Comparison of ENCODE assay signal across 10 cellular contexts in genomic region chr12:111413442-111414086, GRCh38. TPM values are rescaled to one million over a fixed set of nuclear protein-coding genes. Genes with fewer than 3 reads are reported as not detected.
DNase-seq lines count a peak whose midpoint lies in the region; ATAC-seq, FAIRE-seq and TF ChIP-seq lines count a peak whose summit lies in the region.
"Had no signal": no experiment of that assay in that cellular context is flagged by ENCODE, and none has a peak within 500 bp of the region (broad histone marks: within the 10 kb centered on the region; RNA-seq: fewer than 3 reads in every experiment).

No MANE protein-coding gene starts in this region.

- WGBS in HUES64: 65% methylated on average over 12 of the region's 12 CpGs
- 54% methylated on average over 11 of the region's 12 CpGs for WGBS in K562 (ENCODE audit: insufficient coverage, low coverage, missing lambda C conversion rate)

- TF ChIP-seq CTCF in K562 (IDR thresholded peaks at IDR 0.05 in 2 of 3, conservative IDR thresholded peaks at IDR 0.05 in 1 of 3; ENCODE audit: insufficient read depth in 2 of 3, low read depth in 1 of 3, low read length in 3 of 3): no peak
- TF ChIP-seq CTCF in lower lobe of right lung (IDR thresholded peaks at IDR 0.05): no peak

- intact Hi-C loops in K562 (cut with micrococcal nuclease): no loop called here
- intact Hi-C loops in lower lobe of right lung (cut with DNase I): no loop called here

- peaks cover 18% of the 10 kb centered on the region for H3K9me1 ChIP-seq in K562 (ENCODE audit: control insufficient read depth, insufficient read depth, low read length)

- CTCF ChIA-PET in K562 (lab: Yijun Ruan, JAX; ENCODE audit: low intra/inter-chr PET ratio): no interaction called here

- H3K27ac ChIP-seq in BLaER1: no peak overlapping the region; the same call in 1 of the 2 replicates
- peak overlapping the region; percentile 1; the same call in 1 of the 2 replicates for H3K27ac ChIP-seq in HUES64 (ENCODE audit: low read depth, low read length)
- H3K27ac ChIP-seq in K562 (ENCODE audit: extremely low read depth, low read depth, low read length): peak overlapping the region; percentile 92
- no peak overlapping the region for H3K27ac ChIP-seq in lower lobe of right lung

- ATAC-seq in K562 (no peak), lower lobe of right lung (no peak), HG03460 (IDR thresholded peaks at IDR 0.05; ENCODE audit: unreplicated experiment) (no peak)

- H3K79me2 ChIP-seq in K562 (ENCODE audit: control insufficient read depth, insufficient read depth, low read length): peaks cover 97% of the 10 kb centered on the region

- peaks cover 99% of the 10 kb centered on the region for H4K20me1 ChIP-seq in BLaER1
- peaks cover 58% of the 10 kb centered on the region for H4K20me1 ChIP-seq in K562 (replicated peaks; ENCODE audit: control insufficient read depth, insufficient read depth, low read length)

- DNase-seq in K562 (ENCODE audit: extremely low read depth in 1 of 4, low spot score in 3 of 4) (peak in 1 of 4 experiments; percentile 74), lower lobe of right lung (peak; percentile 51), OCI-M1 (lab: John Stamatoyannopoulos, UW) (no peak), islet precursor cell (no peak)
- no peak for DNase-seq in activated CD8-positive, alpha-beta memory T cell treated with anti-CD3 and anti-CD28 coated beads, Interleukin-2, amount 50 U/mL, for 4 hours
- DNase-seq: effector CD8-positive, alpha-beta T cell had no signal

- no peak overlapping the region for H3K4me3 ChIP-seq in BLaER1
- H3K4me3 ChIP-seq in HUES64 (ENCODE audit: low read length): no peak overlapping the region
- H3K4me3 ChIP-seq in K562: no peak overlapping the region
- H3K4me3 ChIP-seq in lower lobe of right lung: no peak overlapping the region
- H3K4me3 ChIP-seq: skin epidermis had no signal

- no peaks in the 10 kb centered on the region for H3K9me3 ChIP-seq in BLaER1
- H3K9me3 ChIP-seq in HUES64 (ENCODE audit: insufficient read depth, low read depth, low read length): no peaks in the 10 kb centered on the region
- H3K9me3 ChIP-seq in K562 (replicated peaks; ENCODE audit: control insufficient read depth, insufficient read depth, low read depth, low read length): no peaks in the 10 kb centered on the region
- H3K9me3 ChIP-seq in lower lobe of right lung: no peaks in the 10 kb centered on the region

- BruUV-seq in K562 (replicated peaks; lab: Mats Ljungman, UMichigan): no TSS peak

- H3K36me3 ChIP-seq in BLaER1: peaks cover 39% of the 10 kb centered on the region
- H3K36me3 ChIP-seq in HUES64 (ENCODE audit: insufficient read depth, low read length): no peaks in the 10 kb centered on the region; the same call in 1 of the 2 replicates
- peaks cover 76% of the 10 kb centered on the region for H3K36me3 ChIP-seq in K562 (ENCODE audit: control insufficient read depth, insufficient read depth, low read length)
- peaks cover 10% of the 10 kb centered on the region for H3K36me3 ChIP-seq in lower lobe of right lung

- POLR2A ChIA-PET in K562 (lab: Yijun Ruan, JAX): interaction anchor here (0.6 to 4.0 kb wide), 10 partner anchors 9 to 488 kb away, joined by 3 to 24 read pairs (median 3); no protein-coding TSS in a partner anchor

- H3K4me1 ChIP-seq in BLaER1 (peaks cover 68% of the 10 kb centered on the region), HUES64 (ENCODE audit: insufficient read depth, low read length) (peaks cover 42% of the 10 kb centered on the region), K562 (replicated peaks in 1 of 2; ENCODE audit: control insufficient read depth in 2 of 2, insufficient read depth in 2 of 2, low read length in 2 of 2) (peaks cover 54 to 56% of the 10 kb centered on the region in 2 experiments), lower lobe of right lung (peaks cover 56% of the 10 kb centered on the region)

- no peak overlapping the region for H3K9ac ChIP-seq in BLaER1
- 0 out of 2 replicates have a peak overlapping the region, but pooled peaks have one; percentile 5 for H3K9ac ChIP-seq in HUES64 (ENCODE audit: low read depth, low read length)
- H3K9ac ChIP-seq in K562 (ENCODE audit: insufficient read depth in 1 of 2, low read depth in 2 of 2, low read length in 2 of 2): peak overlapping the region in 1 of 2 experiments; percentile 82; a peak in 2 of 4 replicates

- no peak overlapping the region for H2AFZ ChIP-seq in K562 (ENCODE audit: low read depth, low read length)

- H3K4me2 ChIP-seq in BLaER1 (peak overlapping the region; percentile 98), K562 (ENCODE audit: insufficient read depth, low read length) (peak overlapping the region; percentile 27)

- peak; percentile 62; the same call in 1 of the 2 replicates for TF ChIP-seq EP300 in K562 (IDR thresholded peaks at IDR 0.05; ENCODE audit: low read length)

- in situ Hi-C loops in K562 (cut with MboI): no loop called here

- no peak for TF ChIP-seq RAD21 in K562 (CRISPR knock-in tag; conservative IDR thresholded peaks at IDR 0.05 in 1 of 2, IDR thresholded peaks at IDR 0.05 in 1 of 2)

- FAIRE-seq in K562 (lab: Jason Lieb, UNC): peak; percentile 74

- TF ChIP-seq POLR2A in K562 (conservative IDR thresholded peaks at IDR 0.05): no peak

- H3K27me3 ChIP-seq in BLaER1 (no peaks in the 10 kb centered on the region), HUES64 (ENCODE audit: insufficient read depth, low read length) (no peaks in the 10 kb centered on the region), K562 (ENCODE audit: control insufficient read depth in 2 of 2, insufficient read depth in 2 of 2, low read length in 2 of 2) (no peaks in the 10 kb centered on the region), lower lobe of right lung (ENCODE audit: low read depth) (no peaks in the 10 kb centered on the region)

TF ChIP-seq in K562, 482 proteins besides CTCF, POLR2A, EP300 and RAD21 (continues in another document):
- no peak for TF ChIP-seq IRF2 (CRISPR knock-in tag; IDR thresholded peaks at IDR 0.05)
- TF ChIP-seq, protein P1, sequence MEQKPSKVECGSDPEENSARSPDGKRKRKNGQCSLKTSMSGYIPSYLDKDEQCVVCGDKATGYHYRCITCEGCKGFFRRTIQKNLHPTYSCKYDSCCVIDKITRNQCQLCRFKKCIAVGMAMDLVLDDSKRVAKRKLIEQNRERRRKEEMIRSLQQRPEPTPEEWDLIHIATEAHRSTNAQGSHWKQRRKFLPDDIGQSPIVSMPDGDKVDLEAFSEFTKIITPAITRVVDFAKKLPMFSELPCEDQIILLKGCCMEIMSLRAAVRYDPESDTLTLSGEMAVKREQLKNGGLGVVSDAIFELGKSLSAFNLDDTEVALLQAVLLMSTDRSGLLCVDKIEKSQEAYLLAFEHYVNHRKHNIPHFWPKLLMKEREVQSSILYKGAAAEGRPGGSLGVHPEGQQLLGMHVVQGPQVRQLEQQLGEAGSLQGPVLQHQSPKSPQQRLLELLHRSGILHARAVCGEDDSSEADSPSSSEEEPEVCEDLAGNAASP (IDR thresholded peaks at IDR 0.05): no peak
- no peak for TF ChIP-seq ZSCAN32 (CRISPR knock-in tag; IDR thresholded peaks at IDR 0.05)
- TF ChIP-seq POLR2G (IDR thresholded peaks at IDR 0.05; ENCODE audit: low read depth, low read length): no peak
- TF ChIP-seq SMARCE1 (IDR thresholded peaks at IDR 0.05): peak; percentile 48; the same call in 1 of the 2 replicates
- no peak for TF ChIP-seq ZNF445 (CRISPR knock-in tag; IDR thresholded peaks at IDR 0.05; ENCODE audit: low read depth)
- peak; percentile 9 for TF ChIP-seq FOS (IDR thresholded peaks at IDR 0.05; ENCODE audit: extremely low read depth, insufficient read length)
- no peak for TF ChIP-seq PHF20 (IDR thresholded peaks at IDR 0.05; ENCODE audit: partially characterized antibody)

RNA-seq across cellular contexts. Expression of gene SH2B3, which starts 7.8 kb away (rescaled TPM):
- 14.8 TPM for polyA plus RNA-seq in HUES64 (2013, experiment 1 of 2)
- polyA plus RNA-seq in HUES64 (2013, experiment 2 of 2): 16.4 TPM
- total RNA-seq in K562 (2011; cell fraction: chromatin; rRNA removed; ENCODE audit: low replicate concordance): 50.2 and 69.6 TPM in 2 replicates
- total RNA-seq in K562 (2011; cell fraction: nucleolus; rRNA removed): 38.4 and 40.4 TPM in 2 replicates
- 52.1 and 86.9 TPM in 2 replicates for total RNA-seq in K562 (2011; cell fraction: nucleoplasm; rRNA removed)
- total RNA-seq in K562 (2014; rRNA removed): 46.7 and 52.0 TPM in 2 replicates
- total RNA-seq in K562 (2014; rRNA removed; fragmentation: Illumina TruSeq; extraction: Trizol): 37.4 and 46.7 TPM in 2 replicates
- 22.9 and 23.4 TPM in 2 replicates for total RNA-seq in K562 (2015; rRNA removed; fragmentation: Illumina TruSeq; extraction: Trizol)
- 63.8 and 75.3 TPM in 2 replicates for total RNA-seq in K562 (2021)
- 28.2 and 32.5 TPM in 2 replicates for polyA plus RNA-seq in K562 (2011; rRNA removed)
- 33.3 and 57.9 TPM in 2 replicates for polyA plus RNA-seq in K562 (2011; cell fraction: cytosol; rRNA removed)
- 25.5 and 39.5 TPM in 2 replicates for polyA plus RNA-seq in K562 (2011; cell fraction: nucleus; rRNA removed)
- polyA plus RNA-seq in K562 (2012): 29.2 and 33.2 TPM in 2 replicates
- polyA plus RNA-seq in K562 (2014; fragmentation: Illumina TruSeq; extraction: Trizol): 59.9 and 64.4 TPM in 2 replicates
- polyA plus RNA-seq in K562 (2014; fragmentation: Nextera tagmentation; extraction: Ambion mirVana): 10 to 100 TPM; 10.8 to 14.3 TPM
- 38.6 and 41.3 TPM in 2 replicates for polyA plus RNA-seq in K562 (2014; rRNA removed)
- polyA minus RNA-seq in K562 (2011; rRNA and poly(A)+ RNA removed): 22.2 and 28.8 TPM in 2 replicates
- 40.8 and 46.0 TPM in 2 replicates for polyA minus RNA-seq in K562 (2011; cell fraction: cytosol; rRNA and poly(A)+ RNA removed)
- polyA minus RNA-seq in K562 (2011; cell fraction: nucleus; rRNA and poly(A)+ RNA removed): 10.2 and 14.4 TPM in 2 replicates
- 49.5 TPM for total RNA-seq in lower lobe of right lung

RNA-seq across cellular contexts. Expression of gene PHETA1, which starts 44.7 kb away (rescaled TPM):
- polyA plus RNA-seq in HUES64 (2013, experiment 1 of 2): 6.7 TPM
- polyA plus RNA-seq in HUES64 (2013, experiment 2 of 2): 9.0 TPM
- 4.2 and 14.8 TPM in 2 replicates for total RNA-seq in K562 (2011; cell fraction: chromatin; rRNA removed; ENCODE audit: low replicate concordance)
- 14.1 and 15.7 TPM in 2 replicates for total RNA-seq in K562 (2011; cell fraction: nucleolus; rRNA removed)
- total RNA-seq in K562 (2011; cell fraction: nucleoplasm; rRNA removed): 6.2 and 8.2 TPM in 2 replicates
- total RNA-seq in K562 (2014; rRNA removed): 6.2 and 8.0 TPM in 2 replicates
- 1.3 and 1.5 TPM in 2 replicates for total RNA-seq in K562 (2014; rRNA removed; fragmentation: Illumina TruSeq; extraction: Trizol)
- total RNA-seq in K562 (2015; rRNA removed; fragmentation: Illumina TruSeq; extraction: Trizol): 3.0 and 3.5 TPM in 2 replicates
- 8.9 and 12.4 TPM in 2 replicates for total RNA-seq in K562 (2021)
- 2.2 and 2.5 TPM in 2 replicates for polyA plus RNA-seq in K562 (2011; rRNA removed)
- 2.8 and 8.2 TPM in 2 replicates for polyA plus RNA-seq in K562 (2011; cell fraction: cytosol; rRNA removed)
- 6.7 and 12.1 TPM in 2 replicates for polyA plus RNA-seq in K562 (2011; cell fraction: nucleus; rRNA removed)
- polyA plus RNA-seq in K562 (2012): 6.0 and 7.5 TPM in 2 replicates
- 3.4 and 5.7 TPM in 2 replicates for polyA plus RNA-seq in K562 (2014; fragmentation: Illumina TruSeq; extraction: Trizol)
- polyA plus RNA-seq in K562 (2014; fragmentation: Nextera tagmentation; extraction: Ambion mirVana): under 1 TPM; 0.03 to 0.17 TPM
- polyA plus RNA-seq in K562 (2014; rRNA removed): 6.9 and 7.2 TPM in 2 replicates
- polyA minus RNA-seq in K562 (2011; rRNA and poly(A)+ RNA removed): 0.84 and 1.5 TPM in 2 replicates
- polyA minus RNA-seq in K562 (2011; cell fraction: cytosol; rRNA and poly(A)+ RNA removed): 2.2 and 4.1 TPM in 2 replicates
- polyA minus RNA-seq in K562 (2011; cell fraction: nucleus; rRNA and poly(A)+ RNA removed): 3.6 and 4.3 TPM in 2 replicates
- 20.5 TPM for total RNA-seq in lower lobe of right lung

Comparison
In these comparisons a context has a peak if more than half of its experiments do, and no peak if none do; other contexts are left out.
1. H3K27ac ChIP-seq: peak in HUES64 (single experiment) and K562 (single experiment); none in BLaER1 (single experiment) and lower lobe of right lung (single experiment).